ENCODE assay signal across 17 cellular contexts in genomic region chr2:223328578-223328977, GRCh38.
DNase-seq lines count a peak whose midpoint lies in the region; ATAC-seq, FAIRE-seq and TF ChIP-seq lines count a peak whose summit lies in the region.
"Had no signal": no experiment of that assay in that cellular context is flagged by ENCODE, and none has a peak within 500 bp of the region (broad histone marks: within the 10 kb centered on the region; RNA-seq: fewer than 3 reads in every experiment).

No MANE protein-coding gene starts in this region.

- DNase-seq in M059J (ENCODE audit: low read depth) = peak; percentile 38
- DNase-seq in H1 (ENCODE audit: low read depth in 1 of 2, low spot score in 2 of 2) = no peak
- peak; percentile 6 for DNase-seq in renal cortical epithelial cell (ENCODE audit: low read depth)
- no peak for DNase-seq in activated CD8-positive, alpha-beta memory T cell treated with anti-CD3 and anti-CD28 coated beads, Interleukin-2, amount 50 U/mL, for 4 hours
- DNase-seq in uterus = no peak
- DNase-seq: C1 segment of cervical spinal cord; CD4-positive, alpha-beta T cell; DMS79; EL; HCEC 1CT; HFFc6 had no signal

- H3K56ac ChIP-seq in H1 (replicated peaks; ENCODE audit: insufficient read length, low read depth, low read length) = no peak overlapping the region

- no peak overlapping the region for H4K91ac ChIP-seq in H1 (replicated peaks; ENCODE audit: insufficient read length, low read length)

- no peak for TF ChIP-seq RAD21 in H1 (IDR thresholded peaks at IDR 0.05 in 1 of 2, conservative IDR thresholded peaks at IDR 0.05 in 1 of 2; ENCODE audit: low read depth in 2 of 2, low read length in 2 of 2)

- TF ChIP-seq POLR2A in H1 (IDR thresholded peaks at IDR 0.05; ENCODE audit: control extremely low read depth in 1 of 2, low read depth in 2 of 2, low read length in 2 of 2) (no peak), uterus (IDR thresholded peaks at IDR 0.05) (no peak)

- H4K5ac ChIP-seq in H1 (ENCODE audit: insufficient read length, low read depth, low read length) = no peak overlapping the region

- POLR2A ChIA-PET in H1 (lab: Charles Lee; ENCODE audit: partially characterized antibody) = no interaction called here

- H3K4me1 ChIP-seq in H1 (replicated peaks in 1 of 4; ENCODE audit: control insufficient read depth in 3 of 4, insufficient read depth in 4 of 4, low read length in 3 of 4) = no peaks in the 10 kb centered on the region
- H3K4me1 ChIP-seq in uterus = no peaks in the 10 kb centered on the region

- no peak overlapping the region for H2BK12ac ChIP-seq in H1 (ENCODE audit: low read depth, low read length)

- FAIRE-seq in H1 (lab: Jason Lieb, UNC) = peak; percentile 19
- FAIRE-seq: A204.1, G401.6, GM12892 had no signal

- H3K36me3 ChIP-seq in H1 (ENCODE audit: control insufficient read depth in 2 of 4, insufficient read depth in 4 of 4, low read length in 3 of 4) (no peaks in the 10 kb centered on the region), uterus (no peaks in the 10 kb centered on the region)

- no peaks in the 10 kb centered on the region for H3K79me2 ChIP-seq in H1 (ENCODE audit: control insufficient read depth in 1 of 2, insufficient read depth in 2 of 2, low read length in 2 of 2)

- no peak for TF ChIP-seq CTCF in H1 (IDR thresholded peaks at IDR 0.05; ENCODE audit: control extremely low read depth in 1 of 3, insufficient read depth in 1 of 3, low read depth in 1 of 3, low read length in 3 of 3)
- no peak for TF ChIP-seq CTCF in uterus (IDR thresholded peaks at IDR 0.05)

- 95% methylated on average over 1 of the region's 1 CpG; no CpG with 5 or more reads in 1 of the 2 experiments for WGBS in H1 (ENCODE audit: extremely low coverage in 1 of 2, insufficient coverage in 1 of 2, insufficient read length in 1 of 2, insufficient replicate concordance in 2 of 2, low coverage in 1 of 2, low lambda C conversion rate in 2 of 2, missing lambda C conversion rate in 1 of 2), 2 experiments

- no peak overlapping the region for H2AK5ac ChIP-seq in H1 (ENCODE audit: low read depth, low read length)

- no peaks in the 10 kb centered on the region; the same call in 1 of the 2 replicates for H3K23me2 ChIP-seq in H1 (ENCODE audit: low read depth, low read length)

- peak; percentile 52; the same call in 2 of the 3 replicates for ATAC-seq in SK-N-SH treated with all-trans-retinoic acid at 6 μM for 48 hours
- ATAC-seq in HG03280 (IDR thresholded peaks at IDR 0.05; ENCODE audit: unreplicated experiment) = no peak

- intact Hi-C loops in uterus (cut with DNase I; ENCODE audit: low total_unique reads) = no loop called here

- H2BK120ac ChIP-seq in H1 (replicated peaks; ENCODE audit: low read depth, low read length) = no peak overlapping the region

- no peak overlapping the region for H4K8ac ChIP-seq in H1 (ENCODE audit: extremely low read depth, insufficient read depth, low read length)

- H2BK15ac ChIP-seq in H1 (ENCODE audit: low read length) = no peak overlapping the region

- H3K9me3 ChIP-seq in H1 (ENCODE audit: insufficient read depth in 2 of 2, low read depth in 1 of 2, low read length in 1 of 2) (no peaks in the 10 kb centered on the region), uterus (no peaks in the 10 kb centered on the region)

- no peaks in the 10 kb centered on the region for H3K79me1 ChIP-seq in H1 (ENCODE audit: low read depth, low read length)

- no peak overlapping the region for H3K23ac ChIP-seq in H1 (ENCODE audit: insufficient read length)

- no peaks in the 10 kb centered on the region for H4K20me1 ChIP-seq in H1 (replicated peaks in 1 of 2; ENCODE audit: control insufficient read depth in 1 of 2, insufficient read depth in 2 of 2, low read length in 2 of 2)

- H3K27ac ChIP-seq in H1 (ENCODE audit: low read depth, low read length) (no peak overlapping the region), uterus (no peak overlapping the region)
- H3K27ac ChIP-seq: HL-60 had no signal

- H3K9ac ChIP-seq in H1 (replicated peaks in 1 of 4; ENCODE audit: extremely low read depth in 1 of 4, low read depth in 3 of 4, low read length in 3 of 4) = no peak overlapping the region

- H3K27me3 ChIP-seq in H1 (replicated peaks in 1 of 4; ENCODE audit: control insufficient read depth in 3 of 4, extremely low read depth in 1 of 4, insufficient read depth in 3 of 4, low read length in 3 of 4) = no peaks in the 10 kb centered on the region
- no peaks in the 10 kb centered on the region for H3K27me3 ChIP-seq in uterus

- H2AFZ ChIP-seq in H1 (ENCODE audit: low read length) = no peak overlapping the region

- TF ChIP-seq EP300 in H1 (IDR thresholded peaks at IDR 0.05; ENCODE audit: borderline replicate concordance in 1 of 2, low read depth in 2 of 2, low read length in 2 of 2) = no peak

- H2BK5ac ChIP-seq in H1 (ENCODE audit: low read depth, low read length) = no peak overlapping the region

- no peak overlapping the region for H2BK20ac ChIP-seq in H1 (ENCODE audit: low read length)

- H3K18ac ChIP-seq in H1 (ENCODE audit: extremely low read depth, low read length) = no peak overlapping the region

- CTCF ChIA-PET in H1 (lab: Charles Lee; ENCODE audit: partially characterized antibody) = no interaction called here

- H3K14ac ChIP-seq in H1 (ENCODE audit: insufficient read length) = no peak overlapping the region

- H3K4ac ChIP-seq in H1 (replicated peaks; ENCODE audit: insufficient read length, low read depth, low read length) = no peak overlapping the region

- no peak overlapping the region for H3K4me2 ChIP-seq in H1 (ENCODE audit: insufficient read depth in 1 of 2, low read depth in 2 of 2, low read length in 2 of 2)

- H3K4me3 ChIP-seq in H1 (ENCODE audit: extremely low read depth in 1 of 4, insufficient read depth in 2 of 4, low read depth in 3 of 4, low read length in 4 of 4) = no peak overlapping the region
- no peak overlapping the region for H3K4me3 ChIP-seq in uterus

TF ChIP-seq in SK-N-SH treated with all-trans-retinoic acid at 6 μM for 48 hours, 23 proteins besides CTCF, POLR2A, EP300 and RAD21:
- TF ChIP-seq OSR1 (CRISPR knock-in tag; IDR thresholded peaks at IDR 0.05) (no peak), ZFP3 (CRISPR knock-in tag; IDR thresholded peaks at IDR 0.05) (no peak), ARNTL (CRISPR knock-in tag; IDR thresholded peaks at IDR 0.05; ENCODE audit: borderline replicate concordance, low read depth) (no peak), ISL1 (CRISPR knock-in tag; IDR thresholded peaks at IDR 0.05) (no peak), ZFP30 (CRISPR knock-in tag; IDR thresholded peaks at IDR 0.05) (no peak), ZNF8 (CRISPR knock-in tag; IDR thresholded peaks at IDR 0.05) (no peak), ESRRG (CRISPR knock-in tag; IDR thresholded peaks at IDR 0.05) (no peak)
- TF ChIP-seq, protein P1, sequence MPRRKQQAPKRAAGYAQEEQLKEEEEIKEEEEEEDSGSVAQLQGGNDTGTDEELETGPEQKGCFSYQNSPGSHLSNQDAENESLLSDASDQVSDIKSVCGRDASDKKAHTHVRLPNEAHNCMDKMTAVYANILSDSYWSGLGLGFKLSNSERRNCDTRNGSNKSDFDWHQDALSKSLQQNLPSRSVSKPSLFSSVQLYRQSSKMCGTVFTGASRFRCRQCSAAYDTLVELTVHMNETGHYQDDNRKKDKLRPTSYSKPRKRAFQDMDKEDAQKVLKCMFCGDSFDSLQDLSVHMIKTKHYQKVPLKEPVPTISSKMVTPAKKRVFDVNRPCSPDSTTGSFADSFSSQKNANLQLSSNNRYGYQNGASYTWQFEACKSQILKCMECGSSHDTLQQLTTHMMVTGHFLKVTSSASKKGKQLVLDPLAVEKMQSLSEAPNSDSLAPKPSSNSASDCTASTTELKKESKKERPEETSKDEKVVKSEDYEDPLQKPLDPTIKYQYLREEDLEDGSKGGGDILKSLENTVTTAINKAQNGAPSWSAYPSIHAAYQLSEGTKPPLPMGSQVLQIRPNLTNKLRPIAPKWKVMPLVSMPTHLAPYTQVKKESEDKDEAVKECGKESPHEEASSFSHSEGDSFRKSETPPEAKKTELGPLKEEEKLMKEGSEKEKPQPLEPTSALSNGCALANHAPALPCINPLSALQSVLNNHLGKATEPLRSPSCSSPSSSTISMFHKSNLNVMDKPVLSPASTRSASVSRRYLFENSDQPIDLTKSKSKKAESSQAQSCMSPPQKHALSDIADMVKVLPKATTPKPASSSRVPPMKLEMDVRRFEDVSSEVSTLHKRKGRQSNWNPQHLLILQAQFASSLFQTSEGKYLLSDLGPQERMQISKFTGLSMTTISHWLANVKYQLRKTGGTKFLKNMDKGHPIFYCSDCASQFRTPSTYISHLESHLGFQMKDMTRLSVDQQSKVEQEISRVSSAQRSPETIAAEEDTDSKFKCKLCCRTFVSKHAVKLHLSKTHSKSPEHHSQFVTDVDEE (CRISPR knock-in tag; IDR thresholded peaks at IDR 0.05) = no peak

TF ChIP-seq in H1, 55 proteins besides CTCF, POLR2A, EP300 and RAD21:
- TF ChIP-seq CTBP2 (IDR thresholded peaks at IDR 0.05; ENCODE audit: borderline replicate concordance, insufficient read depth, insufficient read length, low read length) = no peak
- TF ChIP-seq EZH2 (IDR thresholded peaks at IDR 0.05; ENCODE audit: low read depth, low read length, severe bottlenecking) = no peak
- no peak for TF ChIP-seq POLR2AphosphoS5 (IDR thresholded peaks at IDR 0.05; ENCODE audit: low read depth, low read length)

Comparison
In these comparisons a context has a peak if more than half of its experiments do, and no peak if none do; other contexts are left out.
1. DNase-seq: peak in M059J (single experiment) and renal cortical epithelial cell (single experiment); none in H1 (0 of 2), activated CD8-positive, alpha-beta memory T cell treated with anti-CD3 and anti-CD28 coated beads, Interleukin-2, amount 50 U/mL, for 4 hours (single experiment) and uterus (0 of 2).